In the genomic region with DNA sequence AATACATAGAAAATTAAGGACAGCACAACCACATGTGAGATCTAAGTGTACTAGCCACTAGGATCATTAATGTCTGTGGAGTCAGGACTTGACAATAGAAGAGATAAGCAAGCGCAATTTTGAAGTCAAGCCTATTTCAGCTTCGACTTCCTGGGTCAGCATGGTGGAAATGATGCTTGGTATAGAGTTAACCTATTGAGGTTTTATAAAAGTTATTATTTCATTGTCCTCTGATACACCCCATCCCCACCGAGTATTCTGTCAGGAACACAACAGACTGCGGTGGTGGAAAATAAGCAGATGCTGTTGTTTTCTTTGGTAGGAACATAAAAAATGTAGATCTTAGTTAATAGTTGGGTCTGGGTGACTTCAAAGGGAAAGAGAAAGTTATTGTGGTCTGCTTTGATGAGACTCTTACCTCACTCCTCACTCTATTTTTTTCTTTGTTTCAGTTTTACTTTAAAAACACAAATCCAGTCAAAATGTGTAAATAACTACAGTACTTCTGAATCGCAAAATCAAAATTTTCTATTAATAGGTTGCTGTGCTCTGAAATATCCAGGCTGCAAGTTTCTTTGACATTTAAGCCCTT, we compare ENCODE assay signal across 12 cellular contexts.
A peak's percentile ranks its signal among the peaks of the same experiment; 100 is the strongest.
DNase-seq lines count a peak whose midpoint lies in the region; ATAC-seq and TF ChIP-seq lines count a peak whose summit lies in the region.
"Had no signal": no experiment of that assay in that cellular context is flagged by ENCODE, and none has a peak within 500 bp of the region (broad histone marks: within the 10 kb centered on the region; RNA-seq: fewer than 3 reads in every experiment).

No MANE protein-coding gene starts in this region.

- CTCF ChIA-PET in CD8-positive, alpha-beta T cell (lab: Charles Lee), result no interaction called here

- H3K9me3 ChIP-seq in CD8-positive, alpha-beta T cell (ENCODE audit: low read length), result no peaks in the 10 kb centered on the region
- no peaks in the 10 kb centered on the region for H3K9me3 ChIP-seq in osteoblast (ENCODE audit: low read depth, low read length)
- H3K9me3 ChIP-seq: BE2C, colonic mucosa had no signal

- intact Hi-C loops in CD8-positive, alpha-beta T cell (cut with DNase I, micrococcal nuclease), result loop anchor here in 1 of 2 experiments (10.0 kb wide), 1 partner anchor 147 kb away; the partner anchor contains the start of gene CRBN

- H3K4me1 Mint-ChIP-seq in CD8-positive, alpha-beta T cell (ENCODE audit: low read depth), result peaks cover 11% of the 10 kb centered on the region

- H3K4me2 ChIP-seq in osteoblast (ENCODE audit: insufficient read depth, low read length), result no peak overlapping the region

- no peaks in the 10 kb centered on the region for H3K9me3 Mint-ChIP-seq in CD8-positive, alpha-beta T cell

- no peaks in the 10 kb centered on the region for H4K20me1 ChIP-seq in osteoblast (ENCODE audit: insufficient read depth, low read length)

- H3K36me3 ChIP-seq in CD8-positive, alpha-beta T cell (ENCODE audit: insufficient read depth, low read length), result no peaks in the 10 kb centered on the region
- no peaks in the 10 kb centered on the region for H3K36me3 ChIP-seq in osteoblast (ENCODE audit: insufficient read depth, low read length)
- H3K36me3 ChIP-seq: BE2C, colonic mucosa had no signal

- H3K27me3 Mint-ChIP-seq in CD8-positive, alpha-beta T cell (ENCODE audit: low read depth), result no peaks in the 10 kb centered on the region

- H2AFZ ChIP-seq in osteoblast (ENCODE audit: low read length), result no peak overlapping the region

- no peak overlapping the region for H3K27ac ChIP-seq in CD8-positive, alpha-beta T cell (ENCODE audit: low read depth, low read length)
- no peak overlapping the region for H3K27ac ChIP-seq in osteoblast (ENCODE audit: low read depth, low read length)
- H3K27ac ChIP-seq: colonic mucosa had no signal

- no peaks in the 10 kb centered on the region for H3K27me3 ChIP-seq in CD8-positive, alpha-beta T cell (ENCODE audit: insufficient read depth, low read length)
- H3K27me3 ChIP-seq in osteoblast (ENCODE audit: insufficient read depth, low read length), result no peaks in the 10 kb centered on the region
- H3K27me3 ChIP-seq: BE2C, colonic mucosa had no signal

- no peak for DNase-seq in CD8-positive, alpha-beta T cell
- DNase-seq in effector CD4-positive, alpha-beta T cell, result no peak
- DNase-seq in iPS-NIHi7 (ENCODE audit: extremely low spot score), result no peak
- DNase-seq in osteoblast (ENCODE audit: insufficient read length, low spot score, missing footprints), result no peak
- no peak for DNase-seq in NAMALWA (ENCODE audit: low spot score)
- DNase-seq: BE2C, colonic mucosa, NCI-H1417 had no signal

- no peak for TF ChIP-seq CTCF in CD8-positive, alpha-beta T cell (IDR thresholded peaks at IDR 0.05)
- no peak for TF ChIP-seq CTCF in osteoblast (IDR thresholded peaks at IDR 0.05; ENCODE audit: extremely low read depth, low read depth, low read length)

- H3K27ac Mint-ChIP-seq in CD8-positive, alpha-beta T cell, result no peak overlapping the region

- POLR2A ChIA-PET in CD8-positive, alpha-beta T cell (lab: Charles Lee), result no interaction called here

- peak overlapping the region; percentile 1 for H3K4me3 Mint-ChIP-seq in CD8-positive, alpha-beta T cell

- H3K36me3 Mint-ChIP-seq in CD8-positive, alpha-beta T cell, result no peaks in the 10 kb centered on the region

- H3K4me1 ChIP-seq in CD8-positive, alpha-beta T cell (ENCODE audit: insufficient read depth, low read length), result peaks cover 10% of the 10 kb centered on the region
- no peaks in the 10 kb centered on the region for H3K4me1 ChIP-seq in osteoblast (ENCODE audit: insufficient read depth, low read length)
- H3K4me1 ChIP-seq: BE2C, colonic mucosa had no signal

- ATAC-seq in CD8-positive, alpha-beta T cell, result peak; percentile 52
- ATAC-seq in GM19025 (IDR thresholded peaks at IDR 0.05; ENCODE audit: low read depth, unreplicated experiment) (peak; percentile 94), HG02678 (IDR thresholded peaks at IDR 0.05; ENCODE audit: unreplicated experiment) (peak; percentile 95), HG03558 (IDR thresholded peaks at IDR 0.05; ENCODE audit: extremely low read depth, unreplicated experiment) (peak; percentile 94)
- ATAC-seq: Right ventricle myocardium inferior had no signal

- no peaks in the 10 kb centered on the region for H3K79me2 ChIP-seq in osteoblast (ENCODE audit: insufficient read depth, low read length)

- H3K4me3 ChIP-seq in CD8-positive, alpha-beta T cell (ENCODE audit: low read depth, low read length), result no peak overlapping the region
- H3K4me3 ChIP-seq in osteoblast (ENCODE audit: insufficient read depth, low read length), result no peak overlapping the region
- H3K4me3 ChIP-seq: colonic mucosa had no signal
